ENCODE assay signal across 33 cellular contexts in the genomic region with DNA sequence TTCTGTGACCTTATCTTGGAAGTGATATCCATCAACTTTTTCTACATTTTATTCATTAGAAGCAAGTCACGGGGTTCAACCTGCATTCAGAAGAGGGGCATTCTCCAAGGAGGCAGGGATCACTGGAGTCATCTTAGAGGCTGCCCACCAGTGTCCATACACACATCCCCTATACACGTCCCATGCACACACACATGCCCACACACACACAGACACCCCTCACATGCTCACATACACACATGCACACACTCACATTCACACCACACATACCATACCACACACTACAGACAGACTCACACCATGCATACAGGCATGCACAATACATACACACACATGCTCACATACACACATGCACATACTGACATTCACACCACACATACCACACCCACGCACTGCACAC.
"Had no signal": no experiment of that assay in that cellular context is flagged by ENCODE, and none has a peak within 500 bp of the region (broad histone marks: within the 10 kb centered on the region; RNA-seq: fewer than 3 reads in every experiment).

No MANE protein-coding gene starts in this region.

- ATAC-seq: activated CD4-positive, CD25-positive, alpha-beta regulatory T cell treated with anti-CD3 and anti-CD28 coated beads, Interleukin-2, amount 50 U/mL, for 24 hours; activated CD8-positive, alpha-beta T cell treated with anti-CD3 and anti-CD28 coated beads for 36 hours; activated T-cell treated with anti-CD3 and anti-CD28 coated beads, Interleukin-2, amount 50 U/mL, for 4 hours; activated T-helper 17 cell treated with anti-CD3 and anti-CD28 coated beads, Interleukin-2, amount 50 U/mL, for 72 hours; effector memory CD8-positive, alpha-beta T cell; gastroesophageal sphincter; T-helper 17 cell had no signal

- H3K4me3 ChIP-seq: coronary artery, dorsolateral prefrontal cortex, esophagus squamous epithelium, gastroesophageal sphincter had no signal

- H3K36me3 ChIP-seq: brain microvascular endothelial cell, esophagus squamous epithelium, gastroesophageal sphincter, WERI-Rb-1 had no signal

- H3K4me3 Mint-ChIP-seq: activated B cell treated with CpG ODN at 0.5 μM for 24 hours; activated CD8-positive, alpha-beta T cell treated with anti-CD3 and anti-CD28 coated beads for 36 hours; activated naive CD8-positive, alpha-beta T cell; activated T-cell treated with anti-CD3 and anti-CD28 coated beads, Interleukin-2, amount 50 U/mL, for 4 hours; activated T-helper 17 cell treated with anti-CD3 and anti-CD28 coated beads, Interleukin-2, amount 50 U/mL, for 72 hours; central memory CD8-positive, alpha-beta T cell; dendritic cell treated with granulocyte-macrophage colony-stimulating factor and Interleukin-4, amounts not matched to agents 40 ng/mL and 50 ng/mL, for 4 days; effector memory CD8-positive, alpha-beta T cell; T-helper 17 cell; T-helper 2 cell treated with Interferon-gamma antibody and Interleukin-4, amounts not matched to agents 5 μg/mL and 100 μg/mL, for 36 hours had no signal

- FAIRE-seq: astrocyte had no signal

- H3K4me1 Mint-ChIP-seq: activated B cell treated with CpG ODN at 0.5 μM for 24 hours; activated T-helper 17 cell treated with anti-CD3 and anti-CD28 coated beads, Interleukin-2, amount 50 U/mL, for 72 hours; central memory CD8-positive, alpha-beta T cell; T-helper 17 cell had no signal

- H3K4me1 ChIP-seq: esophagus squamous epithelium, gastroesophageal sphincter had no signal

- H3K9me3 Mint-ChIP-seq: activated T-helper 17 cell treated with anti-CD3 and anti-CD28 coated beads, Interleukin-2, amount 50 U/mL, for 72 hours; dendritic cell treated with granulocyte-macrophage colony-stimulating factor and Interleukin-4, amounts not matched to agents 40 ng/mL and 50 ng/mL, for 4 days; T-helper 2 cell treated with Interferon-gamma antibody and Interleukin-4, amounts not matched to agents 5 μg/mL and 100 μg/mL, for 36 hours had no signal

- H3K27me3 ChIP-seq: brain microvascular endothelial cell had no signal

- H3K27ac ChIP-seq: brain microvascular endothelial cell, coronary artery, dorsolateral prefrontal cortex, esophagus squamous epithelium, gastroesophageal sphincter, WERI-Rb-1 had no signal

- H3K36me3 Mint-ChIP-seq: activated naive CD8-positive, alpha-beta T cell had no signal

- H3K27ac Mint-ChIP-seq: activated B cell treated with CpG ODN at 0.5 μM for 24 hours; activated CD8-positive, alpha-beta T cell treated with anti-CD3 and anti-CD28 coated beads for 36 hours; activated naive CD8-positive, alpha-beta T cell; activated T-helper 17 cell treated with anti-CD3 and anti-CD28 coated beads, Interleukin-2, amount 50 U/mL, for 72 hours; dendritic cell treated with granulocyte-macrophage colony-stimulating factor and Interleukin-4, amounts not matched to agents 40 ng/mL and 50 ng/mL, for 4 days; effector memory CD8-positive, alpha-beta T cell; T-helper 17 cell; T-helper 2 cell treated with Interferon-gamma antibody and Interleukin-4, amounts not matched to agents 5 μg/mL and 100 μg/mL, for 36 hours had no signal

- DNase-seq: activated B cell treated with CpG ODN at 0.5 μM for 24 hours; activated CD4-positive, alpha-beta T cell treated with anti-CD3 and anti-CD28 coated beads for 48 hours; activated CD4-positive, alpha-beta T cell treated with anti-CD3 and anti-CD28 coated beads, Interleukin-2, amount 50 U/mL, for 1 hour; activated CD4-positive, alpha-beta T cell treated with anti-CD3 and anti-CD28 coated beads, Interleukin-2, amount 50 U/mL, for 48 hours; activated CD8-positive, alpha-beta memory T cell treated with anti-CD3 and anti-CD28 coated beads for 24 hours; activated CD8-positive, alpha-beta T cell treated with anti-CD3 and anti-CD28 coated beads for 36 hours; activated effector memory CD4-positive, alpha-beta T cell treated with Interleukin-2 at 50 U/mL for 16 hours; activated gamma-delta T cell treated with Interleukin-2 at 50 U/mL for 16 hours; activated naive CD4-positive, alpha-beta T cell treated with anti-CD3 and anti-CD28 coated beads, Interleukin-2, amount 50 U/mL, for 16 hours; activated naive CD4-positive, alpha-beta T cell treated with Interleukin-2 at 50 U/mL for 16 hours; activated T-cell treated with anti-CD3 and anti-CD28 coated beads, Interleukin-2, amount 50 U/mL, for 4 hours; amniotic stem cell; anterior cingulate cortex; brain microvascular endothelial cell; dorsolateral prefrontal cortex; effector CD4-positive, alpha-beta T cell; effector memory CD8-positive, alpha-beta T cell; erythroblast; esophagus squamous epithelium; foreskin melanocyte; T-helper 1 cell; T-helper 17 cell; T1000; WERI-Rb-1 had no signal

- H3K27me3 Mint-ChIP-seq: activated B cell treated with CpG ODN at 0.5 μM for 24 hours; activated naive CD8-positive, alpha-beta T cell; dendritic cell treated with granulocyte-macrophage colony-stimulating factor and Interleukin-4, amounts not matched to agents 40 ng/mL and 50 ng/mL, for 4 days; T-helper 17 cell had no signal
